6 cellular contexts compared by ENCODE assay signal in genomic region chr1:30395631-30396030, GRCh38.
"Had no signal": no experiment of that assay in that cellular context is flagged by ENCODE, and none has a peak within 500 bp of the region (broad histone marks: within the 10 kb centered on the region; RNA-seq: fewer than 3 reads in every experiment).

No MANE protein-coding gene starts in this region.

- H3K4me3 ChIP-seq: K562 had no signal

- ATAC-seq: HepG2, K562 had no signal

- DNase-seq: IMR-90, KBM-7 had no signal

- FAIRE-seq: HepG2, HTR-8/SVneo, K562 had no signal

- H3K27ac ChIP-seq: HL-60 had no signal
